9 cellular contexts compared by ENCODE assay signal in the genomic region with DNA sequence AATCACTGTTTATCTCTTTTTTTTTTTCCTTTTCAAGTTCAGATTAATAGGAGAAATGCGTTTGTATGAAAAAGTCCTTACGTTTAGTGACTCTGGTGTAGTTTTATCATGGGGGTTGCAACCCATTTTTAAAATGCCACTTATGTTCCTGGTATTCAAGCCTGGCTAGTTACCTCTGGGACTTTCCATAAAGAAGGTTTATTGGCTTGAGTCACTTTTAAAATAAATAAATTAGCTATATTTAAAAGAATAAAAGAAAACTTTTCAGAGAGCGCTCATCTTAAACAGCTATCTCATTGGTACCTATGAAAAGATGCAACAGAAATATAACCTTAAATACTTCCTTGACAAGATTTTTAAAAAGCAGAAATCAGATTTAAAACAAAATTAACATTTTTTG.
"Had no signal": no experiment of that assay in that cellular context is flagged by ENCODE, and none has a peak within 500 bp of the region (broad histone marks: within the 10 kb centered on the region; RNA-seq: fewer than 3 reads in every experiment).

No MANE protein-coding gene starts in this region.

- H3K9me3 ChIP-seq: HAP-1 had no signal

- H2AFZ ChIP-seq: GM23248 had no signal

- DNase-seq: GM23248, GOT3, H7, HFFc6, KBM-7 had no signal

- H3K4me3 ChIP-seq: GM23248, HAP-1 had no signal

- H3K27ac ChIP-seq: GM23248, HL-60 had no signal

- H3K9ac ChIP-seq: GM23248 had no signal

- H3K4me1 ChIP-seq: HAP-1 had no signal

- ATAC-seq: HCT116, HepG2 had no signal

- H3K36me3 ChIP-seq: HAP-1 had no signal
